ENCODE assay signal across 37 cellular contexts in the genomic region with DNA sequence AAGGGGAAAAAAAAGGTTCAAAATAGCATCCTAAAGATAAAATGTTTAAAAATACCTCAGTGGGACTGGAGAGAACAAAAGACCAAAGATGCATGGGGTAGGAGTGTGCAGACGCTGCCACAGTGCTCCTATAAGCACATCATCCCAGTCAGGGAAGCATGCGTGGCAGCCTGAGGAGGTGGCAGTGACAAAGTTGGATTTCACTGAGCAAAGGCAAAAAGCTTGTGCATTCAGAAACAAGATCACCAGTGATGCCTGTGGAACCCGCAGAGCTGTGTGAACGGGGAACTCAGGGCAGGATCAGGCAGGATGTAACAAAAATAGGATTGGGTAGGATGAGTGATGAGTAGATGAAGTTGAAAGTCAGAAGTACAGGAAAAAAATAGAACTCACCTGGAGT.
DNase-seq lines count a peak whose midpoint lies in the region; ATAC-seq, FAIRE-seq and TF ChIP-seq lines count a peak whose summit lies in the region.
"Had no signal": no experiment of that assay in that cellular context is flagged by ENCODE, and none has a peak within 500 bp of the region (broad histone marks: within the 10 kb centered on the region; RNA-seq: fewer than 3 reads in every experiment).

No MANE protein-coding gene starts in this region.

- no peak overlapping the region for H3K9ac ChIP-seq in kidney (ENCODE audit: low read length in 2 of 2)
- H3K9ac ChIP-seq: BLaER1; BLaER1 treated with 17β-estradiol and CSF1 and Interleukin-3, amounts not matched to agents 10 nM and 100 nM had no signal

- H3K36me3 ChIP-seq in kidney (ENCODE audit: control insufficient read depth in 1 of 2, insufficient read depth in 2 of 2, low read length in 2 of 2) (no peaks in the 10 kb centered on the region), left ventricle myocardium inferior (no peaks in the 10 kb centered on the region)
- H3K36me3 ChIP-seq: BE2C, BLaER1 had no signal

- H3K4me1 ChIP-seq in kidney (ENCODE audit: control insufficient read depth in 1 of 2, insufficient read depth in 1 of 2, low read depth in 1 of 2, low read length in 2 of 2) (no peaks in the 10 kb centered on the region), left ventricle myocardium inferior (no peaks in the 10 kb centered on the region)
- H3K4me1 ChIP-seq: A549; BE2C; BLaER1; BLaER1 treated with 17β-estradiol and CSF1 and Interleukin-3, amounts not matched to agents 10 nM and 100 nM; Caco-2 had no signal

- no peaks in the 10 kb centered on the region for H3K27me3 ChIP-seq in left ventricle myocardium inferior (ENCODE audit: low read depth)
- H3K27me3 ChIP-seq: BE2C; BLaER1; BLaER1 treated with 17β-estradiol and CSF1 and Interleukin-3, amounts not matched to agents 10 nM and 100 nM had no signal

- ATAC-seq in GM18511 (IDR thresholded peaks at IDR 0.05; ENCODE audit: unreplicated experiment) = no peak
- ATAC-seq: A549; CD8-positive, alpha-beta T cell had no signal

- no peaks in the 10 kb centered on the region for H3K4me1 Mint-ChIP-seq in activated naive CD4-positive, alpha-beta T cell treated with anti-CD3 and anti-CD28 coated beads for 36 hours (ENCODE audit: low read depth)
- H3K4me1 Mint-ChIP-seq: B cell; CD14-positive monocyte; CD4-positive, alpha-beta memory T cell; CD4-positive, CD25-positive, alpha-beta regulatory T cell; CD8-positive, alpha-beta memory T cell had no signal

- H3K9me3 ChIP-seq in kidney (ENCODE audit: control insufficient read depth in 1 of 2, low read length in 2 of 2) = no peaks in the 10 kb centered on the region
- H3K9me3 ChIP-seq in left ventricle myocardium inferior (replicated peaks) = peaks cover 21% of the 10 kb centered on the region
- H3K9me3 ChIP-seq: A549, BE2C, Caco-2 had no signal

- H3K27ac Mint-ChIP-seq in activated naive CD4-positive, alpha-beta T cell treated with anti-CD3 and anti-CD28 coated beads for 36 hours = no peak overlapping the region
- H3K27ac Mint-ChIP-seq: B cell; CD14-positive monocyte; CD4-positive, alpha-beta memory T cell; CD4-positive, alpha-beta T cell; CD4-positive, CD25-positive, alpha-beta regulatory T cell; CD8-positive, alpha-beta memory T cell; CD8-positive, alpha-beta T cell had no signal

- no peaks in the 10 kb centered on the region for H3K36me3 Mint-ChIP-seq in activated naive CD4-positive, alpha-beta T cell treated with anti-CD3 and anti-CD28 coated beads for 36 hours (ENCODE audit: low read depth)
- H3K36me3 Mint-ChIP-seq: CD14-positive monocyte; CD4-positive, alpha-beta memory T cell; CD4-positive, CD25-positive, alpha-beta regulatory T cell; CD8-positive, alpha-beta memory T cell; CD8-positive, alpha-beta T cell had no signal

- TF ChIP-seq CTCF in kidney (IDR thresholded peaks at IDR 0.05; ENCODE audit: borderline replicate concordance, extremely low read depth, insufficient read depth) = no peak
- TF ChIP-seq CTCF in left ventricle myocardium inferior (IDR thresholded peaks at IDR 0.05; ENCODE audit: borderline replicate concordance) = no peak

- intact Hi-C loops in head of caudate nucleus (cut with DNase I) = no loop called here
- intact Hi-C loops in kidney (cut with DNase I) = no loop called here
- intact Hi-C loops in activated naive CD4-positive, alpha-beta T cell treated with anti-CD3 and anti-CD28 coated beads for 36 hours (cut with micrococcal nuclease) = no loop called here
- intact Hi-C loops in left ventricle myocardium inferior (cut with micrococcal nuclease) = no loop called here

- no peak for FAIRE-seq in kidney (lab: Jason Lieb, UNC)
- FAIRE-seq: A204.1, A549, D721Med had no signal

- H3K27me3 Mint-ChIP-seq in activated naive CD4-positive, alpha-beta T cell treated with anti-CD3 and anti-CD28 coated beads for 36 hours (ENCODE audit: low read depth) = no peaks in the 10 kb centered on the region
- H3K27me3 Mint-ChIP-seq: B cell; CD4-positive, alpha-beta memory T cell; CD4-positive, alpha-beta T cell; CD4-positive, CD25-positive, alpha-beta regulatory T cell; CD8-positive, alpha-beta memory T cell had no signal

- H3K27ac ChIP-seq in caudate nucleus (ENCODE audit: low read depth, low read length) = no peak overlapping the region
- no peak overlapping the region for H3K27ac ChIP-seq in kidney (ENCODE audit: low read depth in 2 of 2, low read length in 2 of 2)
- no peak overlapping the region for H3K27ac ChIP-seq in left ventricle myocardium inferior (replicated peaks)
- H3K27ac ChIP-seq: 22Rv1; A549; BLaER1; BLaER1 treated with 17β-estradiol and CSF1 and Interleukin-3, amounts not matched to agents 10 nM and 100 nM; C4-2B had no signal

- H3K4me3 ChIP-seq in kidney (ENCODE audit: low read length in 2 of 2) (no peak overlapping the region), left ventricle myocardium inferior (no peak overlapping the region)
- H3K4me3 ChIP-seq: A549; BLaER1; BLaER1 treated with 17β-estradiol and CSF1 and Interleukin-3, amounts not matched to agents 10 nM and 100 nM had no signal

- no peak overlapping the region for H3K4me3 Mint-ChIP-seq in activated naive CD4-positive, alpha-beta T cell treated with anti-CD3 and anti-CD28 coated beads for 36 hours
- H3K4me3 Mint-ChIP-seq: B cell; CD14-positive monocyte; CD4-positive, alpha-beta memory T cell; CD4-positive, alpha-beta T cell; CD4-positive, CD25-positive, alpha-beta regulatory T cell; CD8-positive, alpha-beta memory T cell; CD8-positive, alpha-beta T cell had no signal

- CTCF ChIA-PET in activated naive CD4-positive, alpha-beta T cell treated with anti-CD3 and anti-CD28 coated beads for 36 hours (lab: Charles Lee) = no interaction called here

- peaks cover 6% of the 10 kb centered on the region for H3K9me3 Mint-ChIP-seq in activated naive CD4-positive, alpha-beta T cell treated with anti-CD3 and anti-CD28 coated beads for 36 hours

- DNase-seq in caudate nucleus (lab: John Stamatoyannopoulos, UW) (peak in 46 of 61 donors; percentile 0 to 90 (median 42)), head of caudate nucleus (peak; percentile 13 to 91 (median 60)), kidney (peak; percentile 26), putamen (ENCODE audit: low spot score) (peak; percentile 79), left ventricle myocardium inferior (no peak), NCI-H128 (lab: John Stamatoyannopoulos, UW; ENCODE audit: unreplicated experiment) (no peak)
- DNase-seq in activated naive CD4-positive, alpha-beta T cell treated with anti-CD3 and anti-CD28 coated beads for 36 hours = no peak
- DNase-seq: 8988T; ACHN; AML-193; BE2C; C1 segment of cervical spinal cord; Caco-2; Calu3; CD4-positive, alpha-beta memory T cell; CD4-positive, alpha-beta T cell; CD4-positive, CD25-positive, alpha-beta regulatory T cell; CD8-positive, alpha-beta memory T cell; CD8-positive, alpha-beta T cell; COR-L47; DMS 273 treated with DMSO at 0.1 percent for 48 hours; DMS153; DMS53; DMS79; DMS79 treated with DMSO at 0.1 percent for 48 hours; DND-41; EL had no signal

Comparison
In these comparisons a context has a peak if more than half of its experiments do, and no peak if none do; other contexts are left out.
1. DNase-seq: peak in caudate nucleus (46 of 61), head of caudate nucleus (42 of 42), kidney (single experiment) and putamen (single experiment); none in activated naive CD4-positive, alpha-beta T cell treated with anti-CD3 and anti-CD28 coated beads for 36 hours (single experiment), left ventricle myocardium inferior (single experiment) and NCI-H128 (single experiment).